ENCODE assay signal across 1 cellular context in genomic region chr7:24741691-24742639, GRCh38.
A peak's percentile ranks its signal among the peaks of the same experiment; 100 is the strongest.
TF ChIP-seq lines count a peak whose summit lies in the region.

No MANE protein-coding gene starts in this region.

TF ChIP-seq in K562, 482 proteins besides CTCF, POLR2A, EP300 and RAD21 (continued from another document):
- no peak for TF ChIP-seq ZBTB43 (CRISPR knock-in tag; IDR thresholded peaks at IDR 0.05)
- TF ChIP-seq JUNB (CRISPR knock-in tag; conservative IDR thresholded peaks at IDR 0.05) = no peak
- no peak for TF ChIP-seq COPS2 (conservative IDR thresholded peaks at IDR 0.05)
- no peak for TF ChIP-seq MXD1 (CRISPR knock-in tag; IDR thresholded peaks at IDR 0.05; ENCODE audit: borderline replicate concordance, poor library complexity, severe bottlenecking)
- no peak for TF ChIP-seq NFE2 (IDR thresholded peaks at IDR 0.05; ENCODE audit: low read depth)
- no peak for TF ChIP-seq ZNF655 (CRISPR knock-in tag; IDR thresholded peaks at IDR 0.05)
- TF ChIP-seq E2F3 (CRISPR knock-in tag; IDR thresholded peaks at IDR 0.05) = no peak
- TF ChIP-seq ILF3 (IDR thresholded peaks at IDR 0.05; ENCODE audit: borderline replicate concordance) = no peak
- TF ChIP-seq PCBP1 (IDR thresholded peaks at IDR 0.05; ENCODE audit: low read depth, low read length, poor library complexity, severe bottlenecking) = no peak
- peak; percentile 83 for TF ChIP-seq ZKSCAN1 (IDR thresholded peaks at IDR 0.05; ENCODE audit: low read depth, low read length)
- TF ChIP-seq NCOR1 (IDR thresholded peaks at IDR 0.05) = no peak
- TF ChIP-seq ATF7 (IDR thresholded peaks at IDR 0.05) = peak; percentile 25; the same call in 1 of the 2 replicates
- no peak for TF ChIP-seq CCAR2 (IDR thresholded peaks at IDR 0.05; ENCODE audit: low read depth, low read length)
- TF ChIP-seq XRCC5 (IDR thresholded peaks at IDR 0.05; ENCODE audit: low read depth, low read length) = no peak
- no peak for TF ChIP-seq SMARCE1 (IDR thresholded peaks at IDR 0.05)
- TF ChIP-seq BRD9 (IDR thresholded peaks at IDR 0.05; ENCODE audit: low read depth, partially characterized antibody) = no peak
- no peak for TF ChIP-seq ZNF121 (CRISPR knock-in tag; conservative IDR thresholded peaks at IDR 0.05)
- TF ChIP-seq ETS1 (conservative IDR thresholded peaks at IDR 0.05; ENCODE audit: control insufficient read depth, low read depth, low read length) = no peak
- TF ChIP-seq ZNF197 (CRISPR knock-in tag; IDR thresholded peaks at IDR 0.05; ENCODE audit: low read depth) = no peak
- TF ChIP-seq SIX5 (IDR thresholded peaks at IDR 0.05; ENCODE audit: borderline replicate concordance in 1 of 2, insufficient read depth in 1 of 2, low read depth in 1 of 2, low read length in 2 of 2) = no peak
- TF ChIP-seq CREM (IDR thresholded peaks at IDR 0.05; ENCODE audit: low read depth) = peak; percentile 58; the same call in 1 of the 2 replicates
- TF ChIP-seq NUFIP1 (IDR thresholded peaks at IDR 0.05; ENCODE audit: partially characterized antibody) = no peak
- TF ChIP-seq TSC22D4 (tag; IDR thresholded peaks at IDR 0.05) = no peak
- no peak for TF ChIP-seq ZNF699 (CRISPR knock-in tag; IDR thresholded peaks at IDR 0.05; ENCODE audit: insufficient replicate concordance)
- no peak for TF ChIP-seq LARP7 (IDR thresholded peaks at IDR 0.05)
- no peak for TF ChIP-seq ZNF57 (CRISPR knock-in tag; IDR thresholded peaks at IDR 0.05)
- no peak for TF ChIP-seq BCL6 (CRISPR knock-in tag; IDR thresholded peaks at IDR 0.05)
- TF ChIP-seq ZNF224 (CRISPR knock-in tag; IDR thresholded peaks at IDR 0.05) = no peak
- no peak for TF ChIP-seq PREB (CRISPR knock-in tag; IDR thresholded peaks at IDR 0.05)
- no peak for TF ChIP-seq HNRNPK (IDR thresholded peaks at IDR 0.05; ENCODE audit: low read depth, low read length, poor library complexity, severe bottlenecking)
- TF ChIP-seq ZFP91 (CRISPR knock-in tag; IDR thresholded peaks at IDR 0.05) = no peak
- TF ChIP-seq ZC3H11A (IDR thresholded peaks at IDR 0.05; ENCODE audit: low read depth, low read length) = no peak
- TF ChIP-seq CC2D1A (IDR thresholded peaks at IDR 0.05) = no peak
- TF ChIP-seq FOSL1 (tag; conservative IDR thresholded peaks at IDR 0.05) = no peak
- peak; percentile 53; the same call in 1 of the 2 replicates for TF ChIP-seq ATF3 (IDR thresholded peaks at IDR 0.05)
- no peak for TF ChIP-seq ATF3 (CRISPR knock-in tag; conservative IDR thresholded peaks at IDR 0.05)
- TF ChIP-seq HSF4 (CRISPR knock-in tag; IDR thresholded peaks at IDR 0.05; ENCODE audit: borderline replicate concordance) = no peak
